Comparison of ENCODE assay signal across 28 cellular contexts in genomic region chr15:26451995-26452394, GRCh38.
"Had no signal": no experiment of that assay in that cellular context is flagged by ENCODE, and none has a peak within 500 bp of the region (broad histone marks: within the 10 kb centered on the region; RNA-seq: fewer than 3 reads in every experiment).

No MANE protein-coding gene starts in this region.

- H3K27me3 Mint-ChIP-seq: natural killer cell treated with Interleukin-12 subunit alpha and Interleukin-12 subunit beta and Interleukin-15 and Interleukin-18, amount 100 ng/mL, for 72 hours; progenitor cell of endocrine pancreas; stimulated activated naive B cell treated with anti-CD40 and anti-IgM and Interleukin-4, amounts not matched to agents 10 μg/mL and 1 μg/mL and 100 μg/mL, for 72 hours; stimulated activated naive CD8-positive, alpha-beta T cell treated with anti-CD3 and anti-CD28 coated beads, Interleukin-15, Interleukin-2, amounts not matched to agents 100 ng/mL and 50 ng/mL, for 24 hours had no signal

- H3K9me3 Mint-ChIP-seq: neural progenitor cell had no signal

- H3K4me3 ChIP-seq: neural progenitor cell, ovary, psoas muscle, right lobe of liver, sigmoid colon, stomach, thoracic aorta, thyroid gland, tibial nerve, upper lobe of left lung, vagina had no signal

- H3K4me3 Mint-ChIP-seq: natural killer cell treated with Interleukin-12 subunit alpha and Interleukin-12 subunit beta and Interleukin-15 and Interleukin-18, amount 100 ng/mL, for 72 hours; nephron progenitor cell; neural progenitor cell; stimulated activated effector memory CD8-positive, alpha-beta T cell treated with anti-CD3 and anti-CD28 coated beads, Interleukin-12 subunit alpha, Interleukin-12 subunit beta, amount 100 ng/mL, for 72 hours; stimulated activated naive B cell treated with anti-CD40 and anti-IgM and Interleukin-4, amounts not matched to agents 10 μg/mL and 1 μg/mL and 100 μg/mL, for 72 hours; stimulated activated naive CD8-positive, alpha-beta T cell treated with anti-CD3 and anti-CD28 coated beads, Interleukin-15, Interleukin-2, amounts not matched to agents 100 ng/mL and 50 ng/mL, for 24 hours had no signal

- DNase-seq: nephron progenitor cell; occipital lobe; ovary; posterior cingulate gyrus; psoas muscle; right cardiac atrium; right lobe of liver; sigmoid colon; small intestine; stimulated activated CD4-positive, alpha-beta T cell treated with anti-CD3 and anti-CD28 coated beads, Interleukin-15, amount 100 ng/mL, for 24 hours; stimulated activated CD4-positive, alpha-beta T cell treated with anti-CD3 and anti-CD28 coated beads, Interleukin-2, amount 100 ng/mL, for 24 hours; stimulated activated CD4-positive, alpha-beta T cell treated with anti-CD3 and anti-CD28 coated beads, Interleukin-2, amount 100 ng/mL, for 48 hours; stimulated activated CD4-positive, alpha-beta T cell treated with anti-CD3 and anti-CD28 coated beads, Interleukin-4, amount 100 ng/mL, for 24 hours; stimulated activated naive B cell treated with anti-CD40 and anti-IgM and Interleukin-4, amounts not matched to agents 10 μg/mL and 1 μg/mL and 100 μg/mL, for 72 hours; stimulated activated naive CD4-positive, alpha-beta T cell treated with Interleukin-2 at 50 U/mL for 16 hours; stomach; thyroid gland; trophoblast cell; upper lobe of left lung had no signal

- H3K4me1 Mint-ChIP-seq: nephron progenitor cell; stimulated activated effector memory CD8-positive, alpha-beta T cell treated with anti-CD3 and anti-CD28 coated beads, Interleukin-12 subunit alpha, Interleukin-12 subunit beta, amount 100 ng/mL, for 72 hours; stimulated activated naive B cell treated with anti-CD40 and anti-IgM and Interleukin-4, amounts not matched to agents 10 μg/mL and 1 μg/mL and 100 μg/mL, for 72 hours had no signal

- H3K9ac ChIP-seq: neural progenitor cell, parathyroid adenoma had no signal

- H3K4me2 ChIP-seq: neural progenitor cell had no signal

- H3K36me3 ChIP-seq: neural progenitor cell, ovary, right lobe of liver, sigmoid colon, stomach, thoracic aorta, thyroid gland, tibial nerve, upper lobe of left lung, vagina had no signal

- ATAC-seq: natural killer cell treated with Interleukin-12 subunit alpha and Interleukin-12 subunit beta and Interleukin-15 and Interleukin-18, amount 100 ng/mL, for 72 hours; psoas muscle; right cardiac atrium; right lobe of liver; stimulated activated effector memory CD8-positive, alpha-beta T cell treated with anti-CD3 and anti-CD28 coated beads, Interleukin-12 subunit alpha, Interleukin-12 subunit beta, amount 100 ng/mL, for 72 hours; stimulated activated naive B cell treated with anti-CD40 and anti-IgM and Interleukin-4, amounts not matched to agents 10 μg/mL and 1 μg/mL and 100 μg/mL, for 72 hours had no signal

- H3K9me3 ChIP-seq: ovary, psoas muscle, right lobe of liver, thoracic aorta, thyroid gland, vagina had no signal

- H3K27me3 ChIP-seq: neural progenitor cell, ovary, right lobe of liver, sigmoid colon, stomach, thyroid gland, tibial nerve, upper lobe of left lung, vagina had no signal

- H3K27ac Mint-ChIP-seq: natural killer cell treated with Interleukin-12 subunit alpha and Interleukin-12 subunit beta and Interleukin-15 and Interleukin-18, amount 100 ng/mL, for 72 hours; nephron progenitor cell; neural progenitor cell; progenitor cell of endocrine pancreas; stimulated activated effector memory CD8-positive, alpha-beta T cell treated with anti-CD3 and anti-CD28 coated beads, Interleukin-12 subunit alpha, Interleukin-12 subunit beta, amount 100 ng/mL, for 72 hours; stimulated activated naive B cell treated with anti-CD40 and anti-IgM and Interleukin-4, amounts not matched to agents 10 μg/mL and 1 μg/mL and 100 μg/mL, for 72 hours; stimulated activated naive CD8-positive, alpha-beta T cell treated with anti-CD3 and anti-CD28 coated beads, Interleukin-15, Interleukin-2, amounts not matched to agents 100 ng/mL and 50 ng/mL, for 24 hours had no signal

- H3K79me2 ChIP-seq: parathyroid adenoma had no signal

- H3K36me3 Mint-ChIP-seq: neural progenitor cell; stimulated activated effector memory CD8-positive, alpha-beta T cell treated with anti-CD3 and anti-CD28 coated beads, Interleukin-12 subunit alpha, Interleukin-12 subunit beta, amount 100 ng/mL, for 72 hours; stimulated activated naive B cell treated with anti-CD40 and anti-IgM and Interleukin-4, amounts not matched to agents 10 μg/mL and 1 μg/mL and 100 μg/mL, for 72 hours had no signal

- H3K27ac ChIP-seq: neural progenitor cell, ovary, parathyroid adenoma, psoas muscle, right lobe of liver, sigmoid colon, stomach, thoracic aorta, thyroid gland, tibial nerve, upper lobe of left lung, vagina had no signal

- H2AFZ ChIP-seq: neural progenitor cell, parathyroid adenoma had no signal
